ENCODE assay signal across 23 cellular contexts in genomic region chr4:186260117-186260503, GRCh38. TPM values are rescaled to one million over a fixed set of nuclear protein-coding genes. Genes with fewer than 3 reads are reported as not detected.
DNase-seq lines count a peak whose midpoint lies in the region; ATAC-seq, FAIRE-seq and TF ChIP-seq lines count a peak whose summit lies in the region.
"Had no signal": no experiment of that assay in that cellular context is flagged by ENCODE, and none has a peak within 500 bp of the region (broad histone marks: within the 10 kb centered on the region; RNA-seq: fewer than 3 reads in every experiment).

No MANE protein-coding gene starts in this region.

- H3K27ac ChIP-seq in HepG2 (ENCODE audit: extremely low read length, insufficient read depth, low read length): peak overlapping the region; percentile 93
- peak overlapping the region; percentile 60 to 85 (median 83) for H3K27ac ChIP-seq in pancreas
- no peak overlapping the region for H3K27ac ChIP-seq in GM23248
- H3K27ac ChIP-seq: PC-9, SJCRH30 had no signal

- CTCF ChIA-PET in Calu3 (lab: Charles Lee): no interaction called here
- CTCF ChIA-PET in WTC11 (lab: Charles Lee): no interaction called here
- CTCF ChIA-PET in HepG2 (lab: Yijun Ruan, JAX; ENCODE audit: low intra/inter-chr PET ratio, low total read pairs): no interaction called here

- H3K27me3 Mint-ChIP-seq in Calu3 (ENCODE audit: unreplicated experiment): no peaks in the 10 kb centered on the region
- H3K27me3 Mint-ChIP-seq in WTC11 (ENCODE audit: low read depth): no peaks in the 10 kb centered on the region

- H3K36me3 Mint-ChIP-seq in Calu3 (ENCODE audit: insufficient read depth, unreplicated experiment) (peaks cover 9% of the 10 kb centered on the region), WTC11 (peaks cover 30% of the 10 kb centered on the region)

- ATAC-seq in WTC11 (no peak), HepG2 (peak; percentile 91), pancreas (peak; percentile 53 to 68 (median 54)), HG02642 (IDR thresholded peaks at IDR 0.05; ENCODE audit: poor library complexity, unreplicated experiment) (no peak)
- ATAC-seq: SK-N-SH treated with all-trans-retinoic acid at 6 μM for 48 hours had no signal

- H3F3A ChIP-seq in GM23248 (ENCODE audit: insufficient read depth): no peaks in the 10 kb centered on the region

- TF ChIP-seq RAD21 in HepG2 (CRISPR knock-in tag; IDR thresholded peaks at IDR 0.05): no peak

- H3K4me2 ChIP-seq in HepG2 (ENCODE audit: low read depth, low read length): peak overlapping the region; percentile 45
- H3K4me2 ChIP-seq in GM23248 (ENCODE audit: unreplicated experiment): no peak overlapping the region
- H3K4me2 ChIP-seq: PC-9 had no signal

- peak; percentile 55 to 66 for TF ChIP-seq POLR2A in HepG2 (IDR thresholded peaks at IDR 0.05; ENCODE audit: insufficient read depth in 1 of 2, low read depth in 2 of 2, low read length in 2 of 2)

- H3K4me1 ChIP-seq in HepG2 (ENCODE audit: insufficient read depth, low read length) (peaks cover 58% of the 10 kb centered on the region), pancreas (peaks cover 16 to 29% (median 23%) of the 10 kb centered on the region in 3 donors), GM23248 (ENCODE audit: insufficient read depth) (no peaks in the 10 kb centered on the region)
- H3K4me1 ChIP-seq: SJCRH30 had no signal

- in situ Hi-C loops in HepG2 (cut with HindIII; ENCODE audit: extremely low pct_ligation_motif_present, low pct_unique_long_range_greater_than_20kb): no loop called here
- in situ Hi-C loops in GM13977 (cut with MboI; ENCODE audit: low pct_unique_long_range_greater_than_20kb, low sequenced_read_pairs, unreplicated experiment): no loop called here
- in situ Hi-C loops in GM23248 (cut with MboI): no loop called here

- H3K4me1 Mint-ChIP-seq in Calu3 (ENCODE audit: low read depth, unreplicated experiment) (peaks cover 14% of the 10 kb centered on the region), WTC11 (peaks cover 37% of the 10 kb centered on the region)

- H3K9me3 Mint-ChIP-seq in Calu3 (ENCODE audit: low read depth, unreplicated experiment) (no peaks in the 10 kb centered on the region), WTC11 (peaks cover 8% of the 10 kb centered on the region)

- H3K4me3 ChIP-seq in HepG2 (replicated peaks in 1 of 3; ENCODE audit: insufficient read depth in 1 of 3, low read depth in 2 of 3, low read length in 3 of 3) (peak overlapping the region in 1 of 3 experiments; percentile 42; a peak in 3 of 6 replicates), pancreas (no peak overlapping the region), GM23248 (no peak overlapping the region)
- H3K4me3 ChIP-seq: PC-9, SJCRH30 had no signal

- no peaks in the 10 kb centered on the region for H3K79me2 ChIP-seq in HepG2 (ENCODE audit: insufficient read depth, low read length)
- H3K79me2 ChIP-seq in GM23248 (ENCODE audit: insufficient read depth): no peaks in the 10 kb centered on the region

- no peaks in the 10 kb centered on the region for H3K9me2 ChIP-seq in GM23248 (ENCODE audit: insufficient read depth)

- H2AFZ ChIP-seq in HepG2 (ENCODE audit: low read length) (no peak overlapping the region), GM23248 (no peak overlapping the region)
- H2AFZ ChIP-seq: PC-9 had no signal

- TF ChIP-seq EP300 in HepG2 (IDR thresholded peaks at IDR 0.05; ENCODE audit: low read depth in 2 of 2, low read length in 2 of 2): no peak
- TF ChIP-seq EP300 in HepG2 (CRISPR knock-in tag; IDR thresholded peaks at IDR 0.05; ENCODE audit: borderline replicate concordance): no peak

- H4K20me1 ChIP-seq in HepG2 (ENCODE audit: insufficient read depth, low read length): no peaks in the 10 kb centered on the region
- no peaks in the 10 kb centered on the region for H4K20me1 ChIP-seq in GM23248 (ENCODE audit: insufficient read depth)

- POLR2A ChIA-PET in WTC11 (lab: Charles Lee) (no interaction called here), HepG2 (lab: Yijun Ruan, JAX) (interaction anchor here (0.5 to 3.4 kb wide), 9 partner anchors 10 to 547 kb away, joined by 3 to 22 read pairs (median 4); partner anchors contain the start of genes CYP4V2 and KLKB1)

- H3K9me3 ChIP-seq in HepG2 (ENCODE audit: low read length): no peaks in the 10 kb centered on the region
- H3K9me3 ChIP-seq in pancreas: no peaks in the 10 kb centered on the region
- no peaks in the 10 kb centered on the region for H3K9me3 ChIP-seq in GM23248 (ENCODE audit: low read depth)
- H3K9me3 ChIP-seq: SJCRH30 had no signal

- FAIRE-seq in HepG2 (lab: Jason Lieb, UNC): no peak
- no peak for FAIRE-seq in pancreas (lab: Jason Lieb, UNC)
- FAIRE-seq: GM18507 had no signal

- BruUV-seq in Calu3 (replicated peaks; lab: Mats Ljungman, UMichigan) (no TSS peak), HepG2 (replicated peaks; lab: Mats Ljungman, UMichigan) (no TSS peak)

- intact Hi-C loops in Calu3 (cut with micrococcal nuclease; ENCODE audit: unreplicated experiment) (loop anchor here (10.0 kb wide), 1 partner anchor 55 kb away; no protein-coding TSS in a partner anchor), HepG2 (cut with micrococcal nuclease; ENCODE audit: unreplicated experiment) (loop anchor here (10.0 kb wide), 1 partner anchor 445 kb away; no protein-coding TSS in a partner anchor), pancreas (cut with DNase I) (no loop called here)

- WGBS in HepG2 (ENCODE audit: low lambda C conversion rate): 0% methylated on average over 3 of the region's 6 CpGs
- 23 to 29% methylated on average over 6 of the region's 6 CpGs for WGBS in pancreas, 2 donors
- 28 to 44% methylated on average over 6 of the region's 6 CpGs for WGBS in GM23248 (ENCODE audit: low coverage in 1 of 2, low lambda C conversion rate in 2 of 2, missing lambda C conversion rate in 2 of 2), 2 experiments

- H3K9ac ChIP-seq in HepG2 (ENCODE audit: insufficient read depth, low read depth, low read length) (peak overlapping the region; percentile 55), GM23248 (no peak overlapping the region)

- no peaks in the 10 kb centered on the region; a peak in 1 of 5 replicates for H3K27me3 ChIP-seq in HepG2 (ENCODE audit: control insufficient read depth in 1 of 2, insufficient read depth in 2 of 2, low read length in 2 of 2)
- H3K27me3 ChIP-seq in pancreas: no peaks in the 10 kb centered on the region
- H3K27me3 ChIP-seq in GM23248 (replicated peaks; ENCODE audit: insufficient read depth): no peaks in the 10 kb centered on the region
- H3K27me3 ChIP-seq: SJCRH30 had no signal

- no peaks in the 10 kb centered on the region for H3K36me3 ChIP-seq in HepG2 (replicated peaks in 1 of 2; ENCODE audit: control insufficient read depth in 1 of 2, insufficient read depth in 2 of 2, low read length in 2 of 2)
- H3K36me3 ChIP-seq in pancreas: no peaks in the 10 kb centered on the region
- no peaks in the 10 kb centered on the region for H3K36me3 ChIP-seq in GM23248 (ENCODE audit: low read depth)
- H3K36me3 ChIP-seq: SJCRH30 had no signal

- H3K4me3 Mint-ChIP-seq in Calu3 (ENCODE audit: low read depth, unreplicated experiment): peak overlapping the region; percentile 57
- H3K4me3 Mint-ChIP-seq in WTC11: no peak overlapping the region

- DNase-seq in Calu3 (peak; percentile 49), WTC11 (ENCODE audit: low spot score) (no peak), HepG2 (ENCODE audit: low spot score) (peak; percentile 60), pancreas (peak; percentile 49 to 71 (median 58)), GM13977 (ENCODE audit: low spot score) (no peak), NCI-H82 (lab: John Stamatoyannopoulos, UW) (no peak), GM23248 (no peak)
- DNase-seq: 8988T, GOT3, KG1, MM.1S, NCI-H2029, NCI-H446 treated with DMSO at 0.1 percent for 48 hours, NCI-H526, PC-9 had no signal

- H3K27ac Mint-ChIP-seq in Calu3 (ENCODE audit: unreplicated experiment): peak overlapping the region; percentile 85
- peak overlapping the region; percentile 36 for H3K27ac Mint-ChIP-seq in WTC11

- no peak for TF ChIP-seq CTCF in Calu3 (IDR thresholded peaks at IDR 0.05; ENCODE audit: unreplicated experiment)
- no peak for TF ChIP-seq CTCF in WTC11 (IDR thresholded peaks at IDR 0.05)
- no peak for TF ChIP-seq CTCF in HepG2 (CRISPR knock-in tag; IDR thresholded peaks at IDR 0.05)
- TF ChIP-seq CTCF in pancreas (IDR thresholded peaks at IDR 0.05): no peak
- no peak for TF ChIP-seq CTCF in GM13977 (IDR thresholded peaks at IDR 0.05; ENCODE audit: extremely low read depth, insufficient read depth, missing control alignments)

RNA-seq across cellular contexts. Expression of gene F11, which starts 5.9 kb away (rescaled TPM):
- total RNA-seq in Calu3 (2022) (0.38 and 0.86 TPM in 2 replicates), WTC11 (2021) (1.6 to 1.9 TPM (median 1.6 TPM) in 3 replicates), HepG2 (2016; rRNA removed; fragmentation: Illumina TruSeq; extraction: Trizol) (27.6 and 58.0 TPM in 2 replicates), pancreas (10 to 100 TPM; 10.2 to 43.9 (median 25.2) TPM)
- total RNA-seq in HepG2 (2016; cell fraction: cytosol; rRNA removed; fragmentation: Illumina TruSeq; extraction: Trizol; ENCODE audit: low read depth): 7.0 and 7.4 TPM in 2 replicates
- 25.4 and 56.7 TPM in 2 replicates for total RNA-seq in HepG2 (2016; cell fraction: insoluble cytoplasmic fraction; rRNA removed; fragmentation: Illumina TruSeq; extraction: Trizol)
- 11.6 and 12.3 TPM in 2 replicates for total RNA-seq in HepG2 (2016; cell fraction: membrane; rRNA removed; fragmentation: Illumina TruSeq; extraction: Trizol)
- total RNA-seq in HepG2 (2016; cell fraction: nucleus; rRNA removed; fragmentation: Illumina TruSeq; extraction: Trizol): 72.8 and 74.4 TPM in 2 replicates
- polyA plus RNA-seq in HepG2 (2011; rRNA removed) (35.1 and 48.7 TPM in 2 replicates), pancreas (10 to 100 TPM; 44.4 to 65.3 TPM), GM23248 (2016; fragmentation: Nextera tagmentation; extraction: Ambion mirVana) (not detected in 2 replicates)
- 18.9 and 37.4 TPM in 2 replicates for polyA plus RNA-seq in HepG2 (2011; cell fraction: cytosol; rRNA removed)
- 73.5 and 117 TPM in 2 replicates for polyA plus RNA-seq in HepG2 (2011; cell fraction: nucleus; rRNA removed)
- 46.7 and 65.0 TPM in 2 replicates for polyA plus RNA-seq in HepG2 (2012)
- 4.0 and 4.8 TPM in 2 replicates for polyA plus RNA-seq in HepG2 (2016; cell fraction: cytosol; fragmentation: Illumina TruSeq; extraction: Trizol; ENCODE audit: low read depth)
- 21.2 and 23.4 TPM in 2 replicates for polyA plus RNA-seq in HepG2 (2016; cell fraction: insoluble cytoplasmic fraction; fragmentation: Illumina TruSeq; extraction: Trizol; ENCODE audit: low read depth)
- 6.0 and 7.5 TPM in 2 replicates for polyA plus RNA-seq in HepG2 (2016; cell fraction: membrane; fragmentation: Illumina TruSeq; extraction: Trizol; ENCODE audit: low read depth)
- polyA plus RNA-seq in HepG2 (2016; cell fraction: nucleus; fragmentation: Illumina TruSeq; extraction: Trizol; ENCODE audit: insufficient read depth, low read depth): 107 and 113 TPM in 2 replicates
- 18.4 TPM in 1 of 2 replicates, not detected in the other for polyA minus RNA-seq in HepG2 (2011; rRNA and poly(A)+ RNA removed; ENCODE audit: low replicate concordance)
- 13.9 and 27.5 TPM in 2 replicates for polyA minus RNA-seq in HepG2 (2011; cell fraction: cytosol; rRNA and poly(A)+ RNA removed)
- polyA minus RNA-seq in HepG2 (2011; cell fraction: nucleus; rRNA and poly(A)+ RNA removed): 74.5 and 137 TPM in 2 replicates
- not detected in 2 replicates for total RNA-seq in GM23248 (2014; rRNA removed; shearing (Covaris generic))
- total RNA-seq: HT1080, PC-9, Right ventricle myocardium inferior, RPMI7951 had no signal
- polyA plus RNA-seq: BJ had no signal

RNA-seq across cellular contexts. Expression of gene KLKB1, which starts 32.8 kb away (rescaled TPM):
- total RNA-seq in Calu3 (2022) (2.6 and 2.9 TPM in 2 replicates), WTC11 (2021) (9.8 to 10.1 TPM (median 10.1 TPM) in 3 replicates), HepG2 (2016; rRNA removed; fragmentation: Illumina TruSeq; extraction: Trizol) (0.49 and 0.59 TPM in 2 replicates), pancreas (1 to 10 TPM in 5 of 6 donors, under 1 TPM in 1; 0.93 to 2.6 (median 1.6) TPM)
- total RNA-seq in HepG2 (2016; cell fraction: cytosol; rRNA removed; fragmentation: Illumina TruSeq; extraction: Trizol; ENCODE audit: low read depth): not detected in 2 replicates
- total RNA-seq in HepG2 (2016; cell fraction: insoluble cytoplasmic fraction; rRNA removed; fragmentation: Illumina TruSeq; extraction: Trizol): 0.32 TPM in 1 of 2 replicates, not detected in the other
- total RNA-seq in HepG2 (2016; cell fraction: membrane; rRNA removed; fragmentation: Illumina TruSeq; extraction: Trizol): 0.19 and 0.21 TPM in 2 replicates
- total RNA-seq in HepG2 (2016; cell fraction: nucleus; rRNA removed; fragmentation: Illumina TruSeq; extraction: Trizol): 0.28 and 1.6 TPM in 2 replicates
- polyA plus RNA-seq in HepG2 (2011; rRNA removed) (0.26 and 0.67 TPM in 2 replicates), pancreas (10 to 100 TPM; 10.7 to 26.5 TPM), GM23248 (2016; fragmentation: Nextera tagmentation; extraction: Ambion mirVana) (not detected in 2 replicates)
- 0.17 and 0.38 TPM in 2 replicates for polyA plus RNA-seq in HepG2 (2011; cell fraction: cytosol; rRNA removed)
- polyA plus RNA-seq in HepG2 (2011; cell fraction: nucleus; rRNA removed): 0.35 and 0.50 TPM in 2 replicates
- polyA plus RNA-seq in HepG2 (2012): 1.7 and 2.7 TPM in 2 replicates
- polyA plus RNA-seq in HepG2 (2016; cell fraction: cytosol; fragmentation: Illumina TruSeq; extraction: Trizol; ENCODE audit: low read depth): 0.08 TPM in 1 of 2 replicates, not detected in the other
- polyA plus RNA-seq in HepG2 (2016; cell fraction: insoluble cytoplasmic fraction; fragmentation: Illumina TruSeq; extraction: Trizol; ENCODE audit: low read depth): 0.22 and 0.24 TPM in 2 replicates
- 0.14 and 0.16 TPM in 2 replicates for polyA plus RNA-seq in HepG2 (2016; cell fraction: membrane; fragmentation: Illumina TruSeq; extraction: Trizol; ENCODE audit: low read depth)
- polyA plus RNA-seq in HepG2 (2016; cell fraction: nucleus; fragmentation: Illumina TruSeq; extraction: Trizol; ENCODE audit: insufficient read depth, low read depth): 1.4 and 1.5 TPM in 2 replicates
- polyA minus RNA-seq in HepG2 (2011; rRNA and poly(A)+ RNA removed; ENCODE audit: low replicate concordance): 0.56 TPM in 1 of 2 replicates, not detected in the other
- polyA minus RNA-seq in HepG2 (2011; cell fraction: cytosol; rRNA and poly(A)+ RNA removed): 0.69 TPM in 1 of 2 replicates, not detected in the other
- polyA minus RNA-seq in HepG2 (2011; cell fraction: nucleus; rRNA and poly(A)+ RNA removed): 0.25 TPM in 1 of 2 replicates, not detected in the other
- total RNA-seq in GM23248 (2014; rRNA removed; shearing (Covaris generic)): not detected in 2 replicates
- total RNA-seq: HT1080, PC-9, RPMI7951, SJCRH30 had no signal
- polyA plus RNA-seq: BJ had no signal

Comparison
In these comparisons a context has a peak if more than half of its experiments do, and no peak if none do; other contexts are left out.
1. DNase-seq: peak in Calu3 (single experiment), HepG2 (single experiment) and pancreas (6 of 6); none in WTC11 (single experiment), GM13977 (single experiment), NCI-H82 (single experiment) and GM23248 (single experiment).
2. ATAC-seq: peak in HepG2 (single experiment) and pancreas (4 of 4); none in WTC11 (single experiment) and HG02642 (single experiment).
3. intact Hi-C loops: an anchor here in Calu3 (10.0 kb wide) and HepG2 (10.0 kb wide); none called in pancreas.